ENCODE assay signal across 8 cellular contexts in genomic region chr17:50903604-50904521, GRCh38. TPM values are rescaled to one million over a fixed set of nuclear protein-coding genes. Genes with fewer than 3 reads are reported as not detected.
DNase-seq lines count a peak whose midpoint lies in the region; ATAC-seq and TF ChIP-seq lines count a peak whose summit lies in the region.

No MANE protein-coding gene starts in this region.

- no peak overlapping the region for H3K4me3 Mint-ChIP-seq in activated CD4-positive, alpha-beta T cell treated with anti-CD3 and anti-CD28 coated beads, Interleukin-2, amount 10 ng/mL, durations not matched to agents 7 days and 5 days
- H3K4me3 Mint-ChIP-seq in activated CD4-positive, alpha-beta memory T cell treated with anti-CD3 and anti-CD28 coated beads for 36 hours = peak overlapping the region; percentile 38
- H3K4me3 Mint-ChIP-seq in stimulated activated effector memory CD8-positive, alpha-beta T cell treated with anti-CD3 and anti-CD28 coated beads, Interleukin-12 subunit alpha, Interleukin-12 subunit beta, amount 100 ng/mL, for 72 hours = peak overlapping the region; percentile 72
- H3K4me3 Mint-ChIP-seq in CD14-positive monocyte = no peak overlapping the region

- H3K27me3 Mint-ChIP-seq in activated CD4-positive, alpha-beta T cell treated with anti-CD3 and anti-CD28 coated beads, Interleukin-2, amount 10 ng/mL, durations not matched to agents 7 days and 5 days = no peaks in the 10 kb centered on the region
- no peaks in the 10 kb centered on the region for H3K27me3 Mint-ChIP-seq in activated CD4-positive, alpha-beta memory T cell treated with anti-CD3 and anti-CD28 coated beads for 36 hours
- peaks cover 0 to 7% (median 6%) of the 10 kb centered on the region in 3 donors for H3K27me3 Mint-ChIP-seq in CD14-positive monocyte (ENCODE audit: low read depth in 3 of 3)

- POLR2A ChIA-PET in activated CD4-positive, alpha-beta T cell treated with anti-CD3 and anti-CD28 coated beads, Interleukin-2, amount 10 ng/mL, durations not matched to agents 7 days and 5 days (lab: Charles Lee) = no interaction called here
- POLR2A ChIA-PET in activated CD4-positive, alpha-beta memory T cell treated with anti-CD3 and anti-CD28 coated beads for 36 hours (lab: Charles Lee) = interaction anchor here (1.1 to 5.7 kb wide), 3 partner anchors 11 to 38 kb away, joined by 3 to 38 read pairs (median 3); partner anchors contain the start of gene TOB1

- H3K27ac Mint-ChIP-seq in activated CD4-positive, alpha-beta T cell treated with anti-CD3 and anti-CD28 coated beads, Interleukin-2, amount 10 ng/mL, durations not matched to agents 7 days and 5 days = peak overlapping the region; percentile 61
- peak overlapping the region; percentile 89 for H3K27ac Mint-ChIP-seq in activated CD4-positive, alpha-beta memory T cell treated with anti-CD3 and anti-CD28 coated beads for 36 hours
- H3K27ac Mint-ChIP-seq in stimulated activated effector memory CD8-positive, alpha-beta T cell treated with anti-CD3 and anti-CD28 coated beads, Interleukin-12 subunit alpha, Interleukin-12 subunit beta, amount 100 ng/mL, for 72 hours = peak overlapping the region; percentile 97
- no peak overlapping the region for H3K27ac Mint-ChIP-seq in CD14-positive monocyte

- intact Hi-C loops in activated CD4-positive, alpha-beta memory T cell treated with anti-CD3 and anti-CD28 coated beads for 36 hours (cut with micrococcal nuclease) = no loop called here
- intact Hi-C loops in CD14-positive monocyte (cut with micrococcal nuclease) = no loop called here

- H3K4me1 Mint-ChIP-seq in activated CD4-positive, alpha-beta T cell treated with anti-CD3 and anti-CD28 coated beads, Interleukin-2, amount 10 ng/mL, durations not matched to agents 7 days and 5 days = peaks cover 62% of the 10 kb centered on the region
- H3K4me1 Mint-ChIP-seq in activated CD4-positive, alpha-beta memory T cell treated with anti-CD3 and anti-CD28 coated beads for 36 hours (ENCODE audit: low read depth) = peaks cover 46% of the 10 kb centered on the region
- H3K4me1 Mint-ChIP-seq in stimulated activated effector memory CD8-positive, alpha-beta T cell treated with anti-CD3 and anti-CD28 coated beads, Interleukin-12 subunit alpha, Interleukin-12 subunit beta, amount 100 ng/mL, for 72 hours = peaks cover 62% of the 10 kb centered on the region
- peaks cover 31% of the 10 kb centered on the region for H3K4me1 Mint-ChIP-seq in CD14-positive monocyte

- peak; percentile 25 for DNase-seq in activated CD4-positive, alpha-beta T cell treated with anti-CD3 and anti-CD28 coated beads, Interleukin-2, amount 10 ng/mL, durations not matched to agents 7 days and 5 days
- DNase-seq in activated CD4-positive, alpha-beta T cell treated with anti-CD3 and anti-CD28 coated beads for 4 hours = no peak
- peak; percentile 72 for DNase-seq in activated CD4-positive, alpha-beta memory T cell treated with anti-CD3 and anti-CD28 coated beads for 36 hours
- DNase-seq in foreskin melanocyte = peak; percentile 60
- no peak for DNase-seq in stimulated activated effector memory CD8-positive, alpha-beta T cell treated with anti-CD3 and anti-CD28 coated beads, Interleukin-12 subunit alpha, Interleukin-12 subunit beta, amount 100 ng/mL, for 72 hours (ENCODE audit: low spot score in 2 of 2)
- DNase-seq in inferior parietal cortex (ENCODE audit: extremely low spot score) = no peak
- DNase-seq in CD14-positive monocyte (ENCODE audit: low spot score) = no peak

- H3K36me3 Mint-ChIP-seq in activated CD4-positive, alpha-beta T cell treated with anti-CD3 and anti-CD28 coated beads, Interleukin-2, amount 10 ng/mL, durations not matched to agents 7 days and 5 days (ENCODE audit: low read depth) = peaks cover 2% of the 10 kb centered on the region
- no peaks in the 10 kb centered on the region for H3K36me3 Mint-ChIP-seq in activated CD4-positive, alpha-beta memory T cell treated with anti-CD3 and anti-CD28 coated beads for 36 hours
- H3K36me3 Mint-ChIP-seq in stimulated activated effector memory CD8-positive, alpha-beta T cell treated with anti-CD3 and anti-CD28 coated beads, Interleukin-12 subunit alpha, Interleukin-12 subunit beta, amount 100 ng/mL, for 72 hours = no peaks in the 10 kb centered on the region
- no peaks in the 10 kb centered on the region for H3K36me3 Mint-ChIP-seq in CD14-positive monocyte

- peak; percentile 94 for ATAC-seq in stimulated activated effector memory CD8-positive, alpha-beta T cell treated with anti-CD3 and anti-CD28 coated beads, Interleukin-12 subunit alpha, Interleukin-12 subunit beta, amount 100 ng/mL, for 72 hours
- no peak for ATAC-seq in GM21447 (IDR thresholded peaks at IDR 0.05; ENCODE audit: unreplicated experiment)

- no peak for TF ChIP-seq CTCF in CD14-positive monocyte (IDR thresholded peaks at IDR 0.05)

- H3K9me3 Mint-ChIP-seq in activated CD4-positive, alpha-beta T cell treated with anti-CD3 and anti-CD28 coated beads, Interleukin-2, amount 10 ng/mL, durations not matched to agents 7 days and 5 days = peaks cover 3% of the 10 kb centered on the region
- no peaks in the 10 kb centered on the region for H3K9me3 Mint-ChIP-seq in activated CD4-positive, alpha-beta memory T cell treated with anti-CD3 and anti-CD28 coated beads for 36 hours
- H3K9me3 Mint-ChIP-seq in stimulated activated effector memory CD8-positive, alpha-beta T cell treated with anti-CD3 and anti-CD28 coated beads, Interleukin-12 subunit alpha, Interleukin-12 subunit beta, amount 100 ng/mL, for 72 hours = no peaks in the 10 kb centered on the region
- peaks cover 0 to 3% (median 0%) of the 10 kb centered on the region in 7 donors for H3K9me3 Mint-ChIP-seq in CD14-positive monocyte

- CTCF ChIA-PET in activated CD4-positive, alpha-beta T cell treated with anti-CD3 and anti-CD28 coated beads, Interleukin-2, amount 10 ng/mL, durations not matched to agents 7 days and 5 days (lab: Charles Lee) = interaction anchor here (0.6 to 1.5 kb wide), 2 partner anchors 9 to 17 kb away, joined by 3 to 5 read pairs; no protein-coding TSS in a partner anchor
- CTCF ChIA-PET in activated CD4-positive, alpha-beta memory T cell treated with anti-CD3 and anti-CD28 coated beads for 36 hours (lab: Charles Lee) = interaction anchor here (1.0 to 1.1 kb wide), 2 partner anchors 40 to 86 kb away, joined by 3 read pairs; no protein-coding TSS in a partner anchor

RNA-seq across cellular contexts. Expression of gene TOB1, which starts 37.7 kb away (rescaled TPM):
- total RNA-seq in activated CD4-positive, alpha-beta T cell treated with anti-CD3 and anti-CD28 coated beads, Interleukin-2, amount 10 ng/mL, durations not matched to agents 7 days and 5 days = 10 to 100 TPM; 81.8 to 99.0 TPM
- 10 to 100 TPM; 42.3 to 44.1 TPM for total RNA-seq in activated CD4-positive, alpha-beta memory T cell treated with anti-CD3 and anti-CD28 coated beads for 36 hours
- 10 to 100 TPM; 18.5 to 41.0 TPM for polyA plus RNA-seq in CD14-positive monocyte

Comparison
In these comparisons a context has a peak if more than half of its experiments do, and no peak if none do; other contexts are left out.
1. DNase-seq: peak in activated CD4-positive, alpha-beta T cell treated with anti-CD3 and anti-CD28 coated beads, Interleukin-2, amount 10 ng/mL, durations not matched to agents 7 days and 5 days (single experiment), activated CD4-positive, alpha-beta memory T cell treated with anti-CD3 and anti-CD28 coated beads for 36 hours (single experiment) and foreskin melanocyte (single experiment); none in activated CD4-positive, alpha-beta T cell treated with anti-CD3 and anti-CD28 coated beads for 4 hours (0 of 2), stimulated activated effector memory CD8-positive, alpha-beta T cell treated with anti-CD3 and anti-CD28 coated beads, Interleukin-12 subunit alpha, Interleukin-12 subunit beta, amount 100 ng/mL, for 72 hours (0 of 2), inferior parietal cortex (single experiment) and CD14-positive monocyte (single experiment).
2. H3K27ac Mint-ChIP-seq: peak in activated CD4-positive, alpha-beta T cell treated with anti-CD3 and anti-CD28 coated beads, Interleukin-2, amount 10 ng/mL, durations not matched to agents 7 days and 5 days (single experiment), activated CD4-positive, alpha-beta memory T cell treated with anti-CD3 and anti-CD28 coated beads for 36 hours (single experiment) and stimulated activated effector memory CD8-positive, alpha-beta T cell treated with anti-CD3 and anti-CD28 coated beads, Interleukin-12 subunit alpha, Interleukin-12 subunit beta, amount 100 ng/mL, for 72 hours (single experiment); none in CD14-positive monocyte (0 of 7).
3. H3K4me3 Mint-ChIP-seq: peak in activated CD4-positive, alpha-beta memory T cell treated with anti-CD3 and anti-CD28 coated beads for 36 hours (single experiment) and stimulated activated effector memory CD8-positive, alpha-beta T cell treated with anti-CD3 and anti-CD28 coated beads, Interleukin-12 subunit alpha, Interleukin-12 subunit beta, amount 100 ng/mL, for 72 hours (single experiment); none in activated CD4-positive, alpha-beta T cell treated with anti-CD3 and anti-CD28 coated beads, Interleukin-2, amount 10 ng/mL, durations not matched to agents 7 days and 5 days (single experiment) and CD14-positive monocyte (0 of 2).